27 cellular contexts compared by ENCODE assay signal in the genomic region with DNA sequence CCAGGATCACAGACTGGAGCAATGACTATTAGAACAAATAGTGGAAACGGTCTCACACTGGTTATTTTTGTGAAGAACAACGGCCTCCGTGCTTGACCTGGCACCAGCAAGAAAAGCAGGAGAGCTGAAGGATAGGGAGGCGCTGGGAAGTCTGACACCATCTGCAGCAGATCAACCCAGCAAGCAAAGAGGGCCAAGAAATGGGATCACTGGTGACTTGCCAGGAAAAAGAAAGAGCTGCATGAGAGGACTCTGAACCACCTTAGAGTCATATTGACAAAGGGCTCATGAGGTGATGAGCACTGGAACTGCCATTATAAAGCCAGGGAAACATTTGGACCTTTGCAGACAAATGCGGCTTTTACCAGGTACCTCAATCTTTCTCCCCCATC. TPM values are rescaled to one million over a fixed set of nuclear protein-coding genes. Genes with fewer than 3 reads are reported as not detected.
DNase-seq lines count a peak whose midpoint lies in the region; ATAC-seq and TF ChIP-seq lines count a peak whose summit lies in the region.
"Had no signal": no experiment of that assay in that cellular context is flagged by ENCODE, and none has a peak within 500 bp of the region (broad histone marks: within the 10 kb centered on the region; RNA-seq: fewer than 3 reads in every experiment).

No MANE protein-coding gene starts in this region.

- POLR2A ChIA-PET in activated naive CD8-positive, alpha-beta T cell treated with anti-CD3 and anti-CD28 coated beads, Interleukin-2, amount 10 ng/mL, durations not matched to agents 7 days and 5 days (lab: Charles Lee) = interaction anchor here (1.5 kb wide), 1 partner anchor 10 kb away, joined by 5 read pairs; no protein-coding TSS in a partner anchor

- ATAC-seq in activated naive CD8-positive, alpha-beta T cell treated with anti-CD3 and anti-CD28 coated beads, Interleukin-2, amount 10 ng/mL, durations not matched to agents 7 days and 5 days (ENCODE audit: low read depth) = no peak
- ATAC-seq in stimulated activated memory B cell treated with anti-CD40 and anti-IgM and Interleukin-4, amounts not matched to agents 10 μg/mL and 1 μg/mL and 100 μg/mL, for 72 hours = no peak
- no peak for ATAC-seq in HG03378 (IDR thresholded peaks at IDR 0.05; ENCODE audit: unreplicated experiment)
- ATAC-seq: A549 had no signal

- H3K9me3 ChIP-seq in right atrium auricular region = no peaks in the 10 kb centered on the region
- H3K9me3 ChIP-seq: A549, BE2C, heart left ventricle had no signal

- no peaks in the 10 kb centered on the region for H3K27me3 ChIP-seq in right atrium auricular region
- H3K27me3 ChIP-seq: BE2C, heart left ventricle had no signal

- peak overlapping the region; percentile 50 for H3K27ac Mint-ChIP-seq in activated naive CD8-positive, alpha-beta T cell treated with anti-CD3 and anti-CD28 coated beads, Interleukin-2, amount 10 ng/mL, durations not matched to agents 7 days and 5 days
- no peak overlapping the region for H3K27ac Mint-ChIP-seq in activated naive CD8-positive, alpha-beta T cell treated with anti-CD3 and anti-CD28 coated beads for 36 hours
- peak overlapping the region; percentile 44 for H3K27ac Mint-ChIP-seq in stimulated activated memory B cell treated with anti-CD40 and anti-IgM and Interleukin-4, amounts not matched to agents 10 μg/mL and 1 μg/mL and 100 μg/mL, for 72 hours
- H3K27ac Mint-ChIP-seq: activated CD4-positive, alpha-beta T cell treated with anti-CD3 and anti-CD28 coated beads for 36 hours; HFFc6 had no signal

- H3K4me1 ChIP-seq in right atrium auricular region = peaks cover 0 to 11% of the 10 kb centered on the region in 2 donors
- H3K4me1 ChIP-seq: A549, BE2C had no signal

- H3K4me1 Mint-ChIP-seq in activated naive CD8-positive, alpha-beta T cell treated with anti-CD3 and anti-CD28 coated beads, Interleukin-2, amount 10 ng/mL, durations not matched to agents 7 days and 5 days = peaks cover 8% of the 10 kb centered on the region
- peaks cover 4% of the 10 kb centered on the region for H3K4me1 Mint-ChIP-seq in activated naive CD8-positive, alpha-beta T cell treated with anti-CD3 and anti-CD28 coated beads for 36 hours
- peaks cover 17% of the 10 kb centered on the region for H3K4me1 Mint-ChIP-seq in stimulated activated memory B cell treated with anti-CD40 and anti-IgM and Interleukin-4, amounts not matched to agents 10 μg/mL and 1 μg/mL and 100 μg/mL, for 72 hours

- no peaks in the 10 kb centered on the region for H3K27me3 Mint-ChIP-seq in activated naive CD8-positive, alpha-beta T cell treated with anti-CD3 and anti-CD28 coated beads, Interleukin-2, amount 10 ng/mL, durations not matched to agents 7 days and 5 days
- no peaks in the 10 kb centered on the region for H3K27me3 Mint-ChIP-seq in activated naive CD8-positive, alpha-beta T cell treated with anti-CD3 and anti-CD28 coated beads for 36 hours
- no peaks in the 10 kb centered on the region for H3K27me3 Mint-ChIP-seq in stimulated activated memory B cell treated with anti-CD40 and anti-IgM and Interleukin-4, amounts not matched to agents 10 μg/mL and 1 μg/mL and 100 μg/mL, for 72 hours
- H3K27me3 Mint-ChIP-seq: activated CD4-positive, alpha-beta T cell treated with anti-CD3 and anti-CD28 coated beads for 36 hours; activated CD8-positive, alpha-beta memory T cell treated with anti-CD3 and anti-CD28 coated beads, Interleukin-2, amount 10 ng/mL, durations not matched to agents 7 days and 5 days had no signal

- H3K36me3 ChIP-seq in right atrium auricular region = peaks cover 76% of the 10 kb centered on the region

- no peak for DNase-seq in activated naive CD8-positive, alpha-beta T cell treated with anti-CD3 and anti-CD28 coated beads, Interleukin-2, amount 10 ng/mL, durations not matched to agents 7 days and 5 days
- DNase-seq in activated naive CD8-positive, alpha-beta T cell treated with anti-CD3 and anti-CD28 coated beads for 36 hours = no peak
- peak; percentile 66 for DNase-seq in cerebellum (ENCODE audit: low spot score)
- DNase-seq in right atrium auricular region (ENCODE audit: low spot score) = no peak
- no peak for DNase-seq in LoVo (ENCODE audit: low spot score)
- no peak for DNase-seq in HuH-7 (ENCODE audit: low spot score)
- DNase-seq: activated CD8-positive, alpha-beta memory T cell treated with anti-CD3 and anti-CD28 coated beads, Interleukin-2, amount 10 ng/mL, durations not matched to agents 7 days and 5 days; activated naive CD4-positive, alpha-beta T cell treated with anti-CD3 and anti-CD28 coated beads, Interleukin-2, amount 50 U/mL, for 16 hours; BE2C; central memory CD4-positive, alpha-beta T cell; COR-L47; GDM1; GOT3; heart left ventricle; HFFc6; Kasumi-1; kidney glomerular epithelial cell; trophoblast cell had no signal

- H3K4me3 Mint-ChIP-seq in activated naive CD8-positive, alpha-beta T cell treated with anti-CD3 and anti-CD28 coated beads, Interleukin-2, amount 10 ng/mL, durations not matched to agents 7 days and 5 days = no peak overlapping the region
- no peak overlapping the region for H3K4me3 Mint-ChIP-seq in activated naive CD8-positive, alpha-beta T cell treated with anti-CD3 and anti-CD28 coated beads for 36 hours
- H3K4me3 Mint-ChIP-seq in stimulated activated memory B cell treated with anti-CD40 and anti-IgM and Interleukin-4, amounts not matched to agents 10 μg/mL and 1 μg/mL and 100 μg/mL, for 72 hours = no peak overlapping the region
- H3K4me3 Mint-ChIP-seq: activated CD4-positive, alpha-beta T cell treated with anti-CD3 and anti-CD28 coated beads for 36 hours; activated CD8-positive, alpha-beta memory T cell treated with anti-CD3 and anti-CD28 coated beads, Interleukin-2, amount 10 ng/mL, durations not matched to agents 7 days and 5 days; HFFc6 had no signal

- peak overlapping the region; percentile 37 to 68 for H3K27ac ChIP-seq in right atrium auricular region
- H3K27ac ChIP-seq: A549, SK-N-MC had no signal

- H3K4me3 ChIP-seq in right atrium auricular region = no peak overlapping the region
- H3K4me3 ChIP-seq: A549, heart left ventricle, SK-N-MC, skin epidermis had no signal

- H3K36me3 Mint-ChIP-seq in activated naive CD8-positive, alpha-beta T cell treated with anti-CD3 and anti-CD28 coated beads, Interleukin-2, amount 10 ng/mL, durations not matched to agents 7 days and 5 days = peaks cover 23% of the 10 kb centered on the region
- peaks cover 4% of the 10 kb centered on the region for H3K36me3 Mint-ChIP-seq in activated naive CD8-positive, alpha-beta T cell treated with anti-CD3 and anti-CD28 coated beads for 36 hours
- peaks cover 68% of the 10 kb centered on the region for H3K36me3 Mint-ChIP-seq in stimulated activated memory B cell treated with anti-CD40 and anti-IgM and Interleukin-4, amounts not matched to agents 10 μg/mL and 1 μg/mL and 100 μg/mL, for 72 hours

- no peaks in the 10 kb centered on the region for H3K9me3 Mint-ChIP-seq in activated naive CD8-positive, alpha-beta T cell treated with anti-CD3 and anti-CD28 coated beads, Interleukin-2, amount 10 ng/mL, durations not matched to agents 7 days and 5 days
- H3K9me3 Mint-ChIP-seq in activated naive CD8-positive, alpha-beta T cell treated with anti-CD3 and anti-CD28 coated beads for 36 hours = no peaks in the 10 kb centered on the region
- no peaks in the 10 kb centered on the region for H3K9me3 Mint-ChIP-seq in stimulated activated memory B cell treated with anti-CD40 and anti-IgM and Interleukin-4, amounts not matched to agents 10 μg/mL and 1 μg/mL and 100 μg/mL, for 72 hours
- H3K9me3 Mint-ChIP-seq: HFFc6 had no signal

- TF ChIP-seq CTCF in right atrium auricular region (IDR thresholded peaks at IDR 0.05) = no peak

RNA-seq across cellular contexts. Expression of gene MTOR, which starts 25.0 kb away (rescaled TPM):
- total RNA-seq in activated naive CD8-positive, alpha-beta T cell treated with anti-CD3 and anti-CD28 coated beads, Interleukin-2, amount 10 ng/mL, durations not matched to agents 7 days and 5 days = 10 to 100 TPM; 40.7 to 45.4 TPM
- total RNA-seq in activated naive CD8-positive, alpha-beta T cell treated with anti-CD3 and anti-CD28 coated beads for 36 hours = 10 to 100 TPM; 43.0 to 45.2 TPM
- 54.1 TPM for total RNA-seq in cerebellum
- 10 to 100 TPM; 28.1 to 36.0 TPM for total RNA-seq in right atrium auricular region

RNA-seq across cellular contexts. Expression of gene UBIAD1, which starts 35.6 kb away (rescaled TPM):
- 10 to 100 TPM; 26.5 to 28.9 TPM for total RNA-seq in activated naive CD8-positive, alpha-beta T cell treated with anti-CD3 and anti-CD28 coated beads, Interleukin-2, amount 10 ng/mL, durations not matched to agents 7 days and 5 days
- total RNA-seq in activated naive CD8-positive, alpha-beta T cell treated with anti-CD3 and anti-CD28 coated beads for 36 hours = 10 to 100 TPM; 39.1 to 41.4 TPM
- total RNA-seq in cerebellum (17.8 TPM), right atrium auricular region (10 to 100 TPM; 12.0 to 13.9 TPM)

RNA-seq across cellular contexts. Expression of gene ANGPTL7, which starts 48.2 kb away (rescaled TPM):
- not detected for total RNA-seq in activated naive CD8-positive, alpha-beta T cell treated with anti-CD3 and anti-CD28 coated beads, Interleukin-2, amount 10 ng/mL, durations not matched to agents 7 days and 5 days
- total RNA-seq in activated naive CD8-positive, alpha-beta T cell treated with anti-CD3 and anti-CD28 coated beads for 36 hours = not detected
- total RNA-seq in cerebellum = 0.27 TPM
- 1 to 10 TPM; 1.6 to 4.8 TPM for total RNA-seq in right atrium auricular region
- total RNA-seq: activated CD4-positive, alpha-beta T cell treated with anti-CD3 and anti-CD28 coated beads for 36 hours; activated CD8-positive, alpha-beta memory T cell treated with anti-CD3 and anti-CD28 coated beads, Interleukin-2, amount 10 ng/mL, durations not matched to agents 7 days and 5 days; fibroblast of villous mesenchyme; HFFc6; NCI-H460; pulmonary artery endothelial cell had no signal
